ENCODE assay signal across 9 cellular contexts in the genomic region with DNA sequence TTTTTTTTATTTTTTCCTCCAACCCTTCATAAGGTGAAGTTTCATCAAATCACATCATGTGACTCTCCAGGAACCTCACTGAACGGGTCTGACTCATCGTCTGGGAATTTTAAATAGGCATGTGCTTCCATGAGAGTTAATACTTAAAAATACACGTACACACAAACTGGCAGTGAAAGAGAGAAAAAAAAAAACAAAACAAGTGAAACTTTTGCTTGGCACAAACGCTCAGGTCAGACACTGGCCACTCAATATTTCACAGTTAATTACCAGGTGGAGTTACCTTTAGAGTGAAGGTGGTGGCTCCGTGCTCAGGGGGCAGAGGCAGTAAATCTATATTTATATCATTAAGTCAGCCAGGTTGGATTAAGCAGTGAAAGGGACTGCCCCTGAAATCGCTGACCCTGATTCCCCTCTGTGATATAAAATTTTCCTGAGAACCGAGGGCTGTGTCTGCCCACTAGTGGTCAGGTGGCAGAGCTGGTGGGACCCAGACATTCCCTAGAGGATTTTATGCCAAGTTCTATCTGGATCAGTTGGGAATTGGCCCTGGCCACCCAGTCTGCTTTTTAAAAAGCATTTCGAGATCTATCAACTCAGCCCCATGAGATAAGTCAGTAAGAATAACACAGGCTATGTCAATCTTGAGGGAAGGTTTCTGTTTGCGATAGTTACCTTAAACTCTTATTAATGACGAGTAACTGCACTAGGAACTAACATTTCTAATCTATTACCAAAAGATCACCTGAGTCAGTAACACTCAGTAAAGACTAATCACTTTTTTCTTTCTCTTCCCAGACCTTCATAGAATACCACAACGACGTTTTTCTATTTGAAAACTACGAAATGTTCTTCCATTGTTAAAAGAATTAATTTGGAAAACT.
DNase-seq lines count a peak whose midpoint lies in the region; ATAC-seq and TF ChIP-seq lines count a peak whose summit lies in the region.
"Had no signal": no experiment of that assay in that cellular context is flagged by ENCODE, and none has a peak within 500 bp of the region (broad histone marks: within the 10 kb centered on the region; RNA-seq: fewer than 3 reads in every experiment).

No MANE protein-coding gene starts in this region.

- H3K9me3 Mint-ChIP-seq in naive thymus-derived CD8-positive, alpha-beta T cell, result peaks cover 0 to 2% (median 0%) of the 10 kb centered on the region in 9 donors
- H3K9me3 Mint-ChIP-seq in immature natural killer cell, result peaks cover 0 to 7% (median 1%) of the 10 kb centered on the region in 6 donors

- 39 to 40% (median 40%) methylated on average over 13 of the region's 13 CpGs for WGBS in psoas muscle, 3 donors

- TF ChIP-seq CTCF in BJ (IDR thresholded peaks at IDR 0.05; ENCODE audit: insufficient read depth, low read depth, low read length), result peak; percentile 53
- peak; percentile 53 for TF ChIP-seq CTCF in psoas muscle (IDR thresholded peaks at IDR 0.05)

- DNase-seq in BJ (ENCODE audit: low read depth) (peak; percentile 94), HS-5 (ENCODE audit: low read depth) (peak; percentile 91), SJCRH30 (peak; percentile 64 to 79), fibroblast of the conjunctiva (ENCODE audit: low read depth) (peak; percentile 73), psoas muscle (no peak), immature natural killer cell (no peak)
- no peak for DNase-seq in naive thymus-derived CD8-positive, alpha-beta T cell

- H3K4me1 ChIP-seq in SJCRH30 (peaks cover 19% of the 10 kb centered on the region), psoas muscle (peaks cover 14% of the 10 kb centered on the region)

- H3K4me3 ChIP-seq in BJ (ENCODE audit: low read depth, low read length), result no peak overlapping the region
- H3K4me3 ChIP-seq in SJCRH30, result 0 out of 2 replicates have a peak overlapping the region, but pooled peaks have one; percentile 13
- peak overlapping the region; percentile 27 for H3K4me3 ChIP-seq in psoas muscle

- no peaks in the 10 kb centered on the region for H3K4me1 Mint-ChIP-seq in naive thymus-derived CD8-positive, alpha-beta T cell
- no peaks in the 10 kb centered on the region for H3K4me1 Mint-ChIP-seq in immature natural killer cell
- H3K4me1 Mint-ChIP-seq: memory B cell had no signal

- peaks cover 0 to 3% (median 0%) of the 10 kb centered on the region in 5 donors for H3K27me3 Mint-ChIP-seq in naive thymus-derived CD8-positive, alpha-beta T cell
- peaks cover 0 to 3% (median 0%) of the 10 kb centered on the region in 3 donors for H3K27me3 Mint-ChIP-seq in immature natural killer cell (ENCODE audit: low read depth in 3 of 3)
- H3K27me3 Mint-ChIP-seq: memory B cell had no signal

- CTCF ChIA-PET in BJ (lab: Yijun Ruan, JAX), result interaction anchor here (0.8 kb wide), 1 partner anchor 1239 kb away, joined by 3 read pairs; no protein-coding TSS in a partner anchor

- no peak overlapping the region for H3K4me3 Mint-ChIP-seq in naive thymus-derived CD8-positive, alpha-beta T cell
- no peak overlapping the region for H3K4me3 Mint-ChIP-seq in immature natural killer cell
- H3K4me3 Mint-ChIP-seq: memory B cell had no signal

- H3K27ac ChIP-seq in SJCRH30 (peak overlapping the region; percentile 79), psoas muscle (peak overlapping the region; percentile 40)

- ATAC-seq in psoas muscle (peak in 3 of 4 donors; percentile 64 to 70 (median 68)), HG03432 (IDR thresholded peaks at IDR 0.05; ENCODE audit: unreplicated experiment) (no peak)
- no peak for ATAC-seq in naive thymus-derived CD8-positive, alpha-beta T cell

- H3K36me3 ChIP-seq in BJ (ENCODE audit: control insufficient read depth, insufficient read depth, low read length) (no peaks in the 10 kb centered on the region), SJCRH30 (no peaks in the 10 kb centered on the region), psoas muscle (ENCODE audit: insufficient read depth in 1 of 2, low read depth in 1 of 2) (no peaks in the 10 kb centered on the region)

- no peaks in the 10 kb centered on the region for H3K27me3 ChIP-seq in BJ (ENCODE audit: control insufficient read depth, insufficient read depth, low read length)
- H3K27me3 ChIP-seq in SJCRH30, result no peaks in the 10 kb centered on the region
- H3K27me3 ChIP-seq in psoas muscle (ENCODE audit: insufficient read depth in 3 of 3, low read length in 2 of 3), result no peaks in the 10 kb centered on the region

- H3K36me3 Mint-ChIP-seq in naive thymus-derived CD8-positive, alpha-beta T cell, result no peaks in the 10 kb centered on the region
- no peaks in the 10 kb centered on the region for H3K36me3 Mint-ChIP-seq in immature natural killer cell
- H3K36me3 Mint-ChIP-seq: memory B cell had no signal

- POLR2A ChIA-PET in BJ (lab: Charles Lee), result no interaction called here
- POLR2A ChIA-PET in naive thymus-derived CD8-positive, alpha-beta T cell (lab: Charles Lee), result no interaction called here

- intact Hi-C loops in psoas muscle (cut with DNase I), result loop anchor here in 1 of 2 donors (2.0 kb wide), 1 partner anchor 44 kb away; no protein-coding TSS in a partner anchor

- H3K9me3 ChIP-seq in SJCRH30 (replicated peaks) (no peaks in the 10 kb centered on the region), psoas muscle (no peaks in the 10 kb centered on the region)

- no peak overlapping the region for H3K27ac Mint-ChIP-seq in naive thymus-derived CD8-positive, alpha-beta T cell
- H3K27ac Mint-ChIP-seq in immature natural killer cell, result no peak overlapping the region
- H3K27ac Mint-ChIP-seq: memory B cell had no signal

Comparison
In these comparisons a context has a peak if more than half of its experiments do, and no peak if none do; other contexts are left out.
1. DNase-seq: peak in BJ (single experiment), HS-5 (single experiment), SJCRH30 (2 of 2) and fibroblast of the conjunctiva (single experiment); none in psoas muscle (0 of 2), naive thymus-derived CD8-positive, alpha-beta T cell (0 of 10) and immature natural killer cell (0 of 3).
2. ATAC-seq: peak in psoas muscle (3 of 4); none in HG03432 (single experiment) and naive thymus-derived CD8-positive, alpha-beta T cell (0 of 2).